36 cellular contexts compared by ENCODE assay signal in genomic region chr20:4710106-4710475, GRCh38. TPM values are rescaled to one million over a fixed set of nuclear protein-coding genes. Genes with fewer than 3 reads are reported as not detected.
"Had no signal": no experiment of that assay in that cellular context is flagged by ENCODE, and none has a peak within 500 bp of the region (broad histone marks: within the 10 kb centered on the region; RNA-seq: fewer than 3 reads in every experiment).

No MANE protein-coding gene starts in this region.

- H3K4me1 Mint-ChIP-seq: activated naive CD4-positive, alpha-beta T cell treated with anti-CD3 and anti-CD28 coated beads, Interleukin-2, amount 50 U/mL, for 24 hours had no signal

- H3K36me3 Mint-ChIP-seq: activated naive CD4-positive, alpha-beta T cell treated with anti-CD3 and anti-CD28 coated beads, Interleukin-2, amount 50 U/mL, for 24 hours had no signal

- DNase-seq: activated CD4-positive, alpha-beta memory T cell treated with anti-CD3 and anti-CD28 coated beads, Interleukin-2, amount 10 ng/mL, durations not matched to agents 7 days and 5 days; activated CD4-positive, alpha-beta T cell treated with anti-CD3 and anti-CD28 coated beads for 1 hour; activated CD4-positive, alpha-beta T cell treated with anti-CD3 and anti-CD28 coated beads for 48 hours; activated CD4-positive, CD25-positive, alpha-beta regulatory T cell; activated gamma-delta T cell; activated naive CD4-positive, alpha-beta T cell treated with Interleukin-2 at 50 U/mL for 16 hours; activated naive CD8-positive, alpha-beta T cell treated with anti-CD3 and anti-CD28 coated beads, Interleukin-2, amount 10 ng/mL, durations not matched to agents 7 days and 5 days; activated T-cell treated with anti-CD3 and anti-CD28 coated beads, Interleukin-2, amount 50 U/mL, for 24 hours; amygdala; Kasumi-1; MG63; NCI-H1048; NCI-H1105 treated with DMSO at 0.1 percent for 48 hours; NCI-H1436; NCI-H1694; NCI-H1930; NCI-H2081 treated with DMSO at 0.1 percent for 48 hours; NCI-H226; NCI-H446 treated with DMSO at 0.1 percent for 48 hours; NCI-H524 treated with DMSO at 0.1 percent for 48 hours; NCI-H774; SHP77; SJCRH30; T1000; WERI-Rb-1 had no signal

- H3K4me1 ChIP-seq: ascending aorta had no signal

- H3K27ac ChIP-seq: ascending aorta, cardiac muscle cell, SJCRH30, SK-N-MC, WERI-Rb-1 had no signal

- H3K9me3 Mint-ChIP-seq: activated CD4-positive, alpha-beta memory T cell treated with anti-CD3 and anti-CD28 coated beads, Interleukin-2, amount 10 ng/mL, durations not matched to agents 7 days and 5 days; activated naive CD4-positive, alpha-beta T cell treated with anti-CD3 and anti-CD28 coated beads, Interleukin-2, amount 50 U/mL, for 24 hours; activated T-cell treated with anti-CD3 and anti-CD28 coated beads, Interleukin-2, amount 50 U/mL, for 24 hours; activated T-helper 2 cell treated with anti-CD3 and anti-CD28 coated beads, Interferon-gamma antibody, Interleukin-2, Interleukin-4, amounts not matched to agents 10 μg/mL and 5 μg/mL and 100 μg/mL, durations not matched to agents 14 hours and 24 hours and 36 hours had no signal

- H3K27ac Mint-ChIP-seq: activated CD4-positive, alpha-beta memory T cell treated with anti-CD3 and anti-CD28 coated beads, Interleukin-2, amount 10 ng/mL, durations not matched to agents 7 days and 5 days; activated naive CD4-positive, alpha-beta T cell treated with anti-CD3 and anti-CD28 coated beads, Interleukin-2, amount 50 U/mL, for 24 hours; activated naive CD8-positive, alpha-beta T cell treated with anti-CD3 and anti-CD28 coated beads, Interleukin-2, amount 10 ng/mL, durations not matched to agents 7 days and 5 days; activated T-cell treated with anti-CD3 and anti-CD28 coated beads, Interleukin-2, amount 50 U/mL, for 24 hours; activated T-helper 2 cell treated with anti-CD3 and anti-CD28 coated beads, Interferon-gamma antibody, Interleukin-2, Interleukin-4, amounts not matched to agents 10 μg/mL and 5 μg/mL and 100 μg/mL, durations not matched to agents 14 hours and 24 hours and 36 hours had no signal

- H3K4me3 ChIP-seq: ascending aorta, cardiac muscle cell, MG63, SJCRH30, SK-N-MC had no signal

- H3K36me3 ChIP-seq: ascending aorta, cardiac muscle cell, MG63, SJCRH30, WERI-Rb-1 had no signal

- H3K27me3 Mint-ChIP-seq: activated naive CD4-positive, alpha-beta T cell treated with anti-CD3 and anti-CD28 coated beads, Interleukin-2, amount 50 U/mL, for 24 hours had no signal

- H3K9me3 ChIP-seq: ascending aorta, MG63, SJCRH30 had no signal

- ATAC-seq: Panc1 had no signal

- H3K4me3 Mint-ChIP-seq: activated CD4-positive, alpha-beta memory T cell treated with anti-CD3 and anti-CD28 coated beads, Interleukin-2, amount 10 ng/mL, durations not matched to agents 7 days and 5 days; activated naive CD4-positive, alpha-beta T cell treated with anti-CD3 and anti-CD28 coated beads, Interleukin-2, amount 50 U/mL, for 24 hours; activated naive CD8-positive, alpha-beta T cell treated with anti-CD3 and anti-CD28 coated beads, Interleukin-2, amount 10 ng/mL, durations not matched to agents 7 days and 5 days; activated T-cell treated with anti-CD3 and anti-CD28 coated beads, Interleukin-2, amount 50 U/mL, for 24 hours; central memory CD8-positive, alpha-beta T cell had no signal

- H3K27me3 ChIP-seq: ascending aorta, cardiac muscle cell, MG63, SJCRH30 had no signal

RNA-seq across cellular contexts. Expression of gene PRND, which starts 11.6 kb away (rescaled TPM):
- total RNA-seq: activated CD4-positive, alpha-beta memory T cell treated with anti-CD3 and anti-CD28 coated beads, Interleukin-2, amount 10 ng/mL, durations not matched to agents 7 days and 5 days; activated CD8-positive, alpha-beta memory T cell treated with anti-CD3 and anti-CD28 coated beads for 36 hours; activated naive CD8-positive, alpha-beta T cell treated with anti-CD3 and anti-CD28 coated beads, Interleukin-2, amount 10 ng/mL, durations not matched to agents 7 days and 5 days; activated T-helper 2 cell treated with anti-CD3 and anti-CD28 coated beads, Interferon-gamma antibody, Interleukin-2, Interleukin-4, amounts not matched to agents 10 μg/mL and 5 μg/mL and 100 μg/mL, durations not matched to agents 14 hours and 24 hours and 36 hours; ascending aorta; chondrocyte; SJCRH30; T-helper 1 cell treated with Interleukin-12 subunit alpha and Interleukin-12 subunit beta and Interleukin-4 antibody, amounts not matched to agents 30 ng/mL and 1 ng/mL, for 36 hours; T-helper 2 cell treated with Interferon-gamma antibody and Interleukin-4, amounts not matched to agents 100 ng/mL and 5 ng/mL, for 36 hours had no signal
